8 cellular contexts compared by ENCODE assay signal in genomic region chr6:13767121-13767794, GRCh38. TPM values are rescaled to one million over a fixed set of nuclear protein-coding genes. Genes with fewer than 3 reads are reported as not detected.
A peak's percentile ranks its signal among the peaks of the same experiment; 100 is the strongest.
DNase-seq lines count a peak whose midpoint lies in the region; ATAC-seq and TF ChIP-seq lines count a peak whose summit lies in the region.

No MANE protein-coding gene starts in this region.

- DNase-seq in EH (ENCODE audit: low read depth) = peak; percentile 61
- no peak for DNase-seq in T-helper 2 cell treated with Interferon-gamma antibody and Interleukin-4, amounts not matched to agents 5 μg/mL and 100 μg/mL, for 36 hours (ENCODE audit: low spot score)
- DNase-seq in colonic mucosa = peak; percentile 42
- peak; percentile 63 for DNase-seq in medulla oblongata (ENCODE audit: extremely low spot score)
- peak; percentile 60 for DNase-seq in stimulated activated CD8-positive, alpha-beta memory T cell treated with anti-CD3 and anti-CD28 coated beads, Interleukin-4, amount 100 ng/mL, for 48 hours
- no peak for DNase-seq in NOMO-1 treated with DMSO at 0.1 percent for 48 hours (lab: John Stamatoyannopoulos, UW; ENCODE audit: unreplicated experiment)
- no peak for DNase-seq in SW480 (ENCODE audit: low spot score)

- H3K4me1 ChIP-seq in colonic mucosa = no peaks in the 10 kb centered on the region

- H3K27me3 Mint-ChIP-seq in T-helper 2 cell treated with Interferon-gamma antibody and Interleukin-4, amounts not matched to agents 5 μg/mL and 100 μg/mL, for 36 hours (ENCODE audit: low read depth) = no peaks in the 10 kb centered on the region

- intact Hi-C loops in colonic mucosa (cut with DNase I) = no loop called here

- H3K9me3 ChIP-seq in colonic mucosa = no peaks in the 10 kb centered on the region

- H3K27me3 ChIP-seq in colonic mucosa = no peaks in the 10 kb centered on the region

- peaks cover 37% of the 10 kb centered on the region for H3K4me1 Mint-ChIP-seq in T-helper 2 cell treated with Interferon-gamma antibody and Interleukin-4, amounts not matched to agents 5 μg/mL and 100 μg/mL, for 36 hours (ENCODE audit: low read depth)

- no peak overlapping the region for H3K9ac ChIP-seq in colonic mucosa (ENCODE audit: low read depth in 2 of 2, low read length in 2 of 2)

- no peak overlapping the region for H3K4me3 ChIP-seq in colonic mucosa

- no peaks in the 10 kb centered on the region for H3K36me3 ChIP-seq in colonic mucosa

- TF ChIP-seq CTCF in colonic mucosa (IDR thresholded peaks at IDR 0.05) = no peak

- H3K4me3 Mint-ChIP-seq in T-helper 2 cell treated with Interferon-gamma antibody and Interleukin-4, amounts not matched to agents 5 μg/mL and 100 μg/mL, for 36 hours = peak overlapping the region; percentile 32

- H3K9me3 Mint-ChIP-seq in T-helper 2 cell treated with Interferon-gamma antibody and Interleukin-4, amounts not matched to agents 5 μg/mL and 100 μg/mL, for 36 hours = no peaks in the 10 kb centered on the region

- peak overlapping the region; percentile 1 for H3K27ac ChIP-seq in colonic mucosa

- no peak overlapping the region for H3K27ac Mint-ChIP-seq in T-helper 2 cell treated with Interferon-gamma antibody and Interleukin-4, amounts not matched to agents 5 μg/mL and 100 μg/mL, for 36 hours

- peaks cover 2% of the 10 kb centered on the region for H3K36me3 Mint-ChIP-seq in T-helper 2 cell treated with Interferon-gamma antibody and Interleukin-4, amounts not matched to agents 5 μg/mL and 100 μg/mL, for 36 hours (ENCODE audit: low read depth)

- no peak for ATAC-seq in GM19452 (IDR thresholded peaks at IDR 0.05; ENCODE audit: unreplicated experiment)

RNA-seq across cellular contexts. Expression of gene MCUR1, which starts 47.1 kb away (rescaled TPM):
- total RNA-seq in colonic mucosa = 10 to 100 TPM; 32.1 to 32.9 TPM

RNA-seq across cellular contexts. Expression of gene RANBP9, which starts 55.6 kb away (rescaled TPM):
- 10 to 100 TPM; 27.2 to 35.0 TPM for total RNA-seq in colonic mucosa

Comparison
In these comparisons a context has a peak if more than half of its experiments do, and no peak if none do; other contexts are left out.
1. DNase-seq: peak in EH (single experiment), colonic mucosa (single experiment), medulla oblongata (single experiment) and stimulated activated CD8-positive, alpha-beta memory T cell treated with anti-CD3 and anti-CD28 coated beads, Interleukin-4, amount 100 ng/mL, for 48 hours (single experiment); none in T-helper 2 cell treated with Interferon-gamma antibody and Interleukin-4, amounts not matched to agents 5 μg/mL and 100 μg/mL, for 36 hours (single experiment), NOMO-1 treated with DMSO at 0.1 percent for 48 hours (single experiment) and SW480 (single experiment).